7 cellular contexts compared by ENCODE assay signal in the genomic region with DNA sequence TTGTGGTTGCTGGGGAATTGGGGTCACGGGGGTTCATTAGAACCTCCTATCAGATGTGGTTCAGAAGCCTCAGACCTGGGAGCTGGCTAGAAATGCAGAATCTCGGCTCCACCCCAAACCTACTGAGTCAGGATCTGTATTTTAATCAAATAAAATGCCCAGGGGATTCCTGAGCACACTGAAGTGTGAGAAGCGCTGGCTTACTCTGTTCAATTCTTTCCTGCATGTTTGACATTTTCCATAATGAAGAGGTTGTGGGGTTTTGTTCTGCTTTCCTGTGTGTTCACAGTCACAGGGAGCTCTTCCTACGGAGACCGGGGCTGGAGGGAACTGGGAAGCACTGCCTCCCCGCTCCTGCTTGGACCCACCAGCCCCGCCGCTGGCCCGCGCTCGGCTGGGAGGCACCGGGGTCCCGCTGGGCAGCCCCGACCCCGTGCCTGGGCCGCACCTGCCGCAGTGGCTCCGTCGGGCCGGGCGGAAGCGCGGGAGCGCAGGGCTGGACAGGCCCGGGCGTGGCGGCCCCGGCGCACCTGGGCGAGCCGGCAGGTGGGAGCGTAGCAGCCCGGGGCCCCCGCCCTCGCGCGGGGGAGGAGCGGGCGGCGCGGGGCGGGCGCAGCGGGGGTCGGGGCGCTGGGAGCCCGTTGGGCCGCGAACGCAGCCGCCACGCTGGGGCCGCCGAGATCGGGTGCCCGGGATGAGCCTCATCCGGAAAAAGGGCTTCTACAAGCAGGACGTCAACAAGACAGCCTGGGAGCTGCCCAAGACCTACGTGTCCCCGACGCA. TPM values are rescaled to one million over a fixed set of nuclear protein-coding genes. Genes with fewer than 3 reads are reported as not detected.
DNase-seq lines count a peak whose midpoint lies in the region; ATAC-seq and TF ChIP-seq lines count a peak whose summit lies in the region.

A gene (plus strand): TSS at position 625 of the 783 bp plus-strand sequence. CDS start 70 bp downstream, at position 695.

- peaks cover 71% of the 10 kb centered on the region for H3K4me1 Mint-ChIP-seq in HFFc6 (ENCODE audit: low read depth)
- H3K4me1 Mint-ChIP-seq in stimulated activated naive CD8-positive, alpha-beta T cell treated with anti-CD3 and anti-CD28 coated beads, Interleukin-15, amount 100 ng/mL, for 72 hours, result peaks cover 64% of the 10 kb centered on the region

- peaks cover 24% of the 10 kb centered on the region for H3K79me2 ChIP-seq in PC-3 (ENCODE audit: low read length)

- H2AFZ ChIP-seq in PC-3 (ENCODE audit: low read length), result peak within 1 kb of the TSS; percentile 96

- H3K9ac ChIP-seq in PC-3 (ENCODE audit: low read length), result peak within 1 kb of the TSS; percentile 69

- in situ Hi-C loops in T47D (cut with HindIII; ENCODE audit: low pct_unique_long_range_greater_than_20kb, low sequenced_read_pairs), result no loop called here

- ATAC-seq in PC-3, result peak; percentile 60
- ATAC-seq in stimulated activated naive CD8-positive, alpha-beta T cell treated with anti-CD3 and anti-CD28 coated beads, Interleukin-15, amount 100 ng/mL, for 72 hours, result peak; percentile 37

- peak within 1 kb of the TSS; percentile 75 for H3K4me3 ChIP-seq in PC-3 (ENCODE audit: low read length)
- peak within 1 kb of the TSS; percentile 8 for H3K4me3 ChIP-seq in lower leg skin (ENCODE audit: low read depth, poor library complexity, severe bottlenecking)

- H3K36me3 Mint-ChIP-seq in HFFc6 (ENCODE audit: low read depth), result no peaks in the 10 kb centered on the region

- intact Hi-C loops in PC-3 (cut with micrococcal nuclease) (loop anchor here (1.0 kb wide), 1 partner anchor 66 kb away; a partner anchor contains a TSS), lower leg skin (cut with DNase I; ENCODE audit: low total_unique reads) (loop anchor here (10.0 kb wide), 1 partner anchor 65 kb away; a partner anchor contains a TSS)

- H3F3A ChIP-seq in PC-3 (ENCODE audit: low read length, unreplicated experiment), result no peaks in the 10 kb centered on the region

- 7 to 17% methylated on average over 6 to 24 of the region's 61 CpGs for WGBS in lower leg skin, 2 donors

- peak within 1 kb of the TSS; percentile 86 for H3K27ac Mint-ChIP-seq in HFFc6
- peak within 1 kb of the TSS; percentile 95 for H3K27ac Mint-ChIP-seq in stimulated activated naive CD8-positive, alpha-beta T cell treated with anti-CD3 and anti-CD28 coated beads, Interleukin-15, amount 100 ng/mL, for 72 hours

- H3K36me3 ChIP-seq in PC-3 (ENCODE audit: low read depth, low read length), result no peaks in the 10 kb centered on the region

- DNase-seq in HFFc6, result no peak
- DNase-seq in PC-3, result peak; percentile 58
- DNase-seq in T47D (ENCODE audit: low read depth in 1 of 2, low spot score in 1 of 2), result peak; percentile 69 to 80
- peak in 1 of 2 donors; percentile 87 for DNase-seq in lower leg skin (ENCODE audit: low spot score in 2 of 2)
- peak in 1 of 2 donors; percentile 55 for DNase-seq in stimulated activated naive CD8-positive, alpha-beta T cell treated with anti-CD3 and anti-CD28 coated beads, Interleukin-15, amount 100 ng/mL, for 72 hours
- DNase-seq in midbrain (lab: John Stamatoyannopoulos, UW), result no peak
- DNase-seq in NK-92 (lab: John Stamatoyannopoulos, UW; ENCODE audit: unreplicated experiment), result no peak

- H3K4me2 ChIP-seq in PC-3 (ENCODE audit: low read length), result peak within 1 kb of the TSS; percentile 97

- H4K20me1 ChIP-seq in PC-3 (ENCODE audit: low read length), result no peaks in the 10 kb centered on the region

- peaks cover 39% of the 10 kb centered on the region for H3K4me1 ChIP-seq in PC-3 (ENCODE audit: insufficient read depth, low read length)

- H3K27me3 Mint-ChIP-seq in HFFc6 (ENCODE audit: insufficient read depth), result no peaks in the 10 kb centered on the region
- H3K27me3 Mint-ChIP-seq in stimulated activated naive CD8-positive, alpha-beta T cell treated with anti-CD3 and anti-CD28 coated beads, Interleukin-15, amount 100 ng/mL, for 72 hours, result no peaks in the 10 kb centered on the region

- BruUV-seq in PC-3 (replicated peaks; lab: Mats Ljungman, UMichigan), result no TSS peak

- H3K27ac ChIP-seq in PC-3 (ENCODE audit: low read length), result peak within 1 kb of the TSS; percentile 51

- H3K9me2 ChIP-seq in PC-3 (replicated peaks; ENCODE audit: low read length), result no peaks in the 10 kb centered on the region

- TF ChIP-seq POLR2A in lower leg skin (IDR thresholded peaks at IDR 0.05), result no peak

- TF ChIP-seq CTCF in HFFc6 (IDR thresholded peaks at IDR 0.05) (no peak), PC-3 (conservative IDR thresholded peaks at IDR 0.05; ENCODE audit: low read depth, low read length) (no peak), lower leg skin (IDR thresholded peaks at IDR 0.05) (no peak)

- no peaks in the 10 kb centered on the region for H3K9me3 Mint-ChIP-seq in HFFc6
- H3K9me3 Mint-ChIP-seq in stimulated activated naive CD8-positive, alpha-beta T cell treated with anti-CD3 and anti-CD28 coated beads, Interleukin-15, amount 100 ng/mL, for 72 hours, result no peaks in the 10 kb centered on the region

- peak within 1 kb of the TSS; percentile 62 for H3K4me3 Mint-ChIP-seq in HFFc6
- H3K4me3 Mint-ChIP-seq in stimulated activated naive CD8-positive, alpha-beta T cell treated with anti-CD3 and anti-CD28 coated beads, Interleukin-15, amount 100 ng/mL, for 72 hours, result peak within 1 kb of the TSS; percentile 88 to 90

- H3K27me3 ChIP-seq in PC-3 (ENCODE audit: low read length), result no peaks in the 10 kb centered on the region

- no peaks in the 10 kb centered on the region for H3K9me3 ChIP-seq in PC-3 (ENCODE audit: low read length)

- CTCF ChIA-PET in PC-3 (lab: Charles Lee), result interaction anchor here (0.6 kb wide), 1 partner anchor 347 kb away, joined by 11 read pairs; no protein-coding TSS in a partner anchor

- POLR2A ChIA-PET in PC-3 (lab: Charles Lee; ENCODE audit: unreplicated experiment), result no interaction called here

RNA-seq across cellular contexts. Expression of the gene that starts here (rescaled TPM):
- 10 to 100 TPM in 2 of 6 experiments, 1 to 10 TPM in 4; 5.7 to 12.4 (median 6.5) TPM for total RNA-seq in HFFc6 (2021; fragmentation: NEBNext Ultra II Directional; extraction: Animal tissue kit (Norgen Biotek cat#: 25700))
- total RNA-seq in PC-3 (2014; rRNA removed) (36.9 and 41.4 TPM in 2 replicates), lower leg skin (100 to 1,000 TPM in 3 of 4 donors, 10 to 100 TPM in 1; 94.4 to 125 (median 116) TPM)

Comparison
In these comparisons a context has a peak if more than half of its experiments do, and no peak if none do; other contexts are left out.
1. DNase-seq: peak in PC-3 (single experiment) and T47D (2 of 2); none in HFFc6 (single experiment), midbrain (single experiment) and NK-92 (single experiment).